8 cellular contexts compared by ENCODE assay signal in genomic region chr4:36243355-36244256, GRCh38. TPM values are rescaled to one million over a fixed set of nuclear protein-coding genes. Genes with fewer than 3 reads are reported as not detected.
DNase-seq lines count a peak whose midpoint lies in the region; ATAC-seq, FAIRE-seq and TF ChIP-seq lines count a peak whose summit lies in the region.

No MANE protein-coding gene starts in this region.

- intact Hi-C loops in MCF 10A (cut with micrococcal nuclease) (loop anchor here (1.0 kb wide), 1 partner anchor 49 kb away; no protein-coding TSS in a partner anchor), kidney (cut with DNase I) (no loop called here)

- H3K9me3 ChIP-seq in SK-N-SH: no peaks in the 10 kb centered on the region
- H3K9me3 ChIP-seq in kidney (ENCODE audit: control insufficient read depth in 1 of 2, low read length in 2 of 2): no peaks in the 10 kb centered on the region

- TF ChIP-seq CTCF in SK-N-SH (IDR thresholded peaks at IDR 0.05) (no peak), MCF 10A (IDR thresholded peaks at IDR 0.05; ENCODE audit: unreplicated experiment) (no peak), kidney (IDR thresholded peaks at IDR 0.05; ENCODE audit: borderline replicate concordance, extremely low read depth, insufficient read depth) (no peak)

- H3K27me3 Mint-ChIP-seq in MCF 10A (ENCODE audit: insufficient read depth, unreplicated experiment): no peaks in the 10 kb centered on the region

- H3K4me1 Mint-ChIP-seq in MCF 10A (ENCODE audit: insufficient read depth, unreplicated experiment): peaks cover 16% of the 10 kb centered on the region

- H3K4me1 ChIP-seq in SK-N-SH (ENCODE audit: control insufficient read depth in 1 of 2, insufficient read depth in 2 of 2, low read depth in 1 of 2, low read length in 1 of 2) (no peaks in the 10 kb centered on the region), kidney (ENCODE audit: control insufficient read depth in 1 of 2, insufficient read depth in 1 of 2, low read depth in 1 of 2, low read length in 2 of 2) (peaks cover 0 to 12% of the 10 kb centered on the region in 2 donors)

- POLR2A ChIA-PET in SK-N-SH (lab: Yijun Ruan, JAX): no interaction called here
- POLR2A ChIA-PET in MCF 10A (lab: Yijun Ruan, JAX): interaction anchor here (0.6 to 6.0 kb wide), 26 partner anchors 8 to 1558 kb away, joined by 3 to 68 read pairs (median 4); partner anchors contain the start of gene DTHD1

- peak overlapping the region in 1 of 2 experiments; percentile 29; a peak in 1 of 4 replicates for H3K4me3 ChIP-seq in SK-N-SH (ENCODE audit: low read depth in 2 of 2, low read length in 1 of 2)
- peak overlapping the region; percentile 76 to 88 for H3K4me3 ChIP-seq in kidney (ENCODE audit: low read length in 2 of 2)

- peak overlapping the region; percentile 92 for H3K27ac Mint-ChIP-seq in MCF 10A (ENCODE audit: low read depth, unreplicated experiment)

- under 1% methylated on average over 24 of the region's 38 CpGs for WGBS in SK-N-SH (ENCODE audit: low lambda C conversion rate)

- no peak for FAIRE-seq in kidney (lab: Jason Lieb, UNC)

- H3K27ac ChIP-seq in SK-N-SH (ENCODE audit: low read depth in 2 of 2, low read length in 1 of 2): no peak overlapping the region
- H3K27ac ChIP-seq in kidney (ENCODE audit: low read depth in 2 of 2, low read length in 2 of 2): peak overlapping the region; percentile 81 to 85

- DNase-seq in AG08396 (ENCODE audit: low spot score) (peak; percentile 7), GM19238 (ENCODE audit: insufficient read length, low spot score) (peak; percentile 10), SK-N-SH (peak; percentile 4), MCF 10A (ENCODE audit: unreplicated experiment) (peak; percentile 73), kidney (no peak), NCI-H2196 (lab: John Stamatoyannopoulos, UW; ENCODE audit: unreplicated experiment) (no peak)
- peak; percentile 25 to 33 for DNase-seq in stimulated activated CD4-positive, alpha-beta T cell treated with anti-CD3 and anti-CD28 coated beads, Interleukin-15, amount 100 ng/mL, for 1 hour (ENCODE audit: low read depth in 1 of 2, low spot score in 1 of 2)

- no peaks in the 10 kb centered on the region for H3K9me3 Mint-ChIP-seq in MCF 10A (ENCODE audit: unreplicated experiment)

- H2AFZ ChIP-seq in SK-N-SH (ENCODE audit: low read depth): no peak overlapping the region

- TF ChIP-seq EP300 in SK-N-SH (IDR thresholded peaks at IDR 0.05; ENCODE audit: borderline replicate concordance in 1 of 2, low read depth in 1 of 2, low read length in 1 of 2): no peak

- CTCF ChIA-PET in SK-N-SH (lab: Yijun Ruan, JAX): interaction anchor here (1.1 kb wide), 1 partner anchor 42 kb away, joined by 3 read pairs; no protein-coding TSS in a partner anchor
- CTCF ChIA-PET in MCF 10A (lab: Yijun Ruan, JAX): interaction anchor here (0.6 to 3.0 kb wide), 18 partner anchors 10 to 1411 kb away, joined by 3 to 18 read pairs (median 4); partner anchors contain the start of gene DTHD1

- H3K36me3 Mint-ChIP-seq in MCF 10A (ENCODE audit: insufficient read depth, unreplicated experiment): no peaks in the 10 kb centered on the region

- H3F3A ChIP-seq in SK-N-SH (replicated peaks; ENCODE audit: insufficient read depth): no peaks in the 10 kb centered on the region

- ATAC-seq in HG03378 (IDR thresholded peaks at IDR 0.05; ENCODE audit: unreplicated experiment): peak; percentile 13

- H3K4me3 Mint-ChIP-seq in MCF 10A (ENCODE audit: unreplicated experiment): peak overlapping the region; percentile 90

- peaks cover 14% of the 10 kb centered on the region for H3K27me3 ChIP-seq in SK-N-SH (ENCODE audit: insufficient read depth)

- H3K79me2 ChIP-seq in SK-N-SH (ENCODE audit: insufficient read depth): no peaks in the 10 kb centered on the region

- H3K9ac ChIP-seq in SK-N-SH (no peak overlapping the region), kidney (ENCODE audit: low read length in 2 of 2) (peak overlapping the region; percentile 72 to 75)

- peak overlapping the region; percentile 81 for H3K4me2 ChIP-seq in SK-N-SH

- no peaks in the 10 kb centered on the region for H4K20me1 ChIP-seq in SK-N-SH (ENCODE audit: insufficient read depth)

- TSS peak; percentile 41 for BruUV-seq in MCF 10A (replicated peaks; lab: Mats Ljungman, UMichigan)

- H3K36me3 ChIP-seq in SK-N-SH (replicated peaks in 1 of 2; ENCODE audit: control insufficient read depth in 1 of 2, insufficient read depth in 2 of 2, low read length in 1 of 2) (no peaks in the 10 kb centered on the region), kidney (ENCODE audit: control insufficient read depth in 1 of 2, insufficient read depth in 2 of 2, low read length in 2 of 2) (no peaks in the 10 kb centered on the region)

- TF ChIP-seq RAD21 in SK-N-SH (IDR thresholded peaks at IDR 0.05; ENCODE audit: low read length): no peak

- H3K9me2 ChIP-seq in SK-N-SH: no peaks in the 10 kb centered on the region

TF ChIP-seq in SK-N-SH, 30 proteins besides CTCF, POLR2A, EP300 and RAD21:
- no peak for TF ChIP-seq YY1 (IDR thresholded peaks at IDR 0.05; ENCODE audit: low read depth)
- no peak for TF ChIP-seq MXI1 (IDR thresholded peaks at IDR 0.05; ENCODE audit: low read depth, low read length)
- no peak for TF ChIP-seq GATA2 (CRISPR knock-in tag; IDR thresholded peaks at IDR 0.05)
- TF ChIP-seq RFX5 (IDR thresholded peaks at IDR 0.05; ENCODE audit: low read length): no peak
- TF ChIP-seq MEF2A (IDR thresholded peaks at IDR 0.05; ENCODE audit: borderline replicate concordance, low read depth): no peak
- TF ChIP-seq JUND (IDR thresholded peaks at IDR 0.05): no peak
- TF ChIP-seq USF2 (IDR thresholded peaks at IDR 0.05; ENCODE audit: borderline replicate concordance, low read depth, low read length): no peak
- no peak for TF ChIP-seq RXRA (IDR thresholded peaks at IDR 0.05; ENCODE audit: borderline replicate concordance, low read depth)
- TF ChIP-seq, protein P1, sequence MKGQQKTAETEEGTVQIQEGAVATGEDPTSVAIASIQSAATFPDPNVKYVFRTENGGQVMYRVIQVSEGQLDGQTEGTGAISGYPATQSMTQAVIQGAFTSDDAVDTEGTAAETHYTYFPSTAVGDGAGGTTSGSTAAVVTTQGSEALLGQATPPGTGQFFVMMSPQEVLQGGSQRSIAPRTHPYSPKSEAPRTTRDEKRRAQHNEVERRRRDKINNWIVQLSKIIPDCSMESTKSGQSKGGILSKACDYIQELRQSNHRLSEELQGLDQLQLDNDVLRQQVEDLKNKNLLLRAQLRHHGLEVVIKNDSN (IDR thresholded peaks at IDR 0.05; ENCODE audit: borderline replicate concordance, low read depth): no peak
- no peak for TF ChIP-seq FOSL2 (IDR thresholded peaks at IDR 0.05; ENCODE audit: borderline replicate concordance, low read depth)
- TF ChIP-seq EZH2phosphoT487 (IDR thresholded peaks at IDR 0.05; ENCODE audit: borderline replicate concordance, low read depth): no peak
- TF ChIP-seq, protein P2, sequence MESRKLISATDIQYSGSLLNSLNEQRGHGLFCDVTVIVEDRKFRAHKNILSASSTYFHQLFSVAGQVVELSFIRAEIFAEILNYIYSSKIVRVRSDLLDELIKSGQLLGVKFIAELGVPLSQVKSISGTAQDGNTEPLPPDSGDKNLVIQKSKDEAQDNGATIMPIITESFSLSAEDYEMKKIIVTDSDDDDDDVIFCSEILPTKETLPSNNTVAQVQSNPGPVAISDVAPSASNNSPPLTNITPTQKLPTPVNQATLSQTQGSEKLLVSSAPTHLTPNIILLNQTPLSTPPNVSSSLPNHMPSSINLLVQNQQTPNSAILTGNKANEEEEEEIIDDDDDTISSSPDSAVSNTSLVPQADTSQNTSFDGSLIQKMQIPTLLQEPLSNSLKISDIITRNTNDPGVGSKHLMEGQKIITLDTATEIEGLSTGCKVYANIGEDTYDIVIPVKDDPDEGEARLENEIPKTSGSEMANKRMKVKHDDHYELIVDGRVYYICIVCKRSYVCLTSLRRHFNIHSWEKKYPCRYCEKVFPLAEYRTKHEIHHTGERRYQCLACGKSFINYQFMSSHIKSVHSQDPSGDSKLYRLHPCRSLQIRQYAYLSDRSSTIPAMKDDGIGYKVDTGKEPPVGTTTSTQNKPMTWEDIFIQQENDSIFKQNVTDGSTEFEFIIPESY (IDR thresholded peaks at IDR 0.05; ENCODE audit: borderline replicate concordance, low read depth): no peak
- no peak for TF ChIP-seq FOXM1 (IDR thresholded peaks at IDR 0.05; ENCODE audit: low read depth)
- TF ChIP-seq TAF1 (IDR thresholded peaks at IDR 0.05; ENCODE audit: borderline replicate concordance, low read depth, low read length): no peak
- TF ChIP-seq FOXJ3 (CRISPR knock-in tag; IDR thresholded peaks at IDR 0.05): no peak
- TF ChIP-seq ELF1 (IDR thresholded peaks at IDR 0.05): no peak
- TF ChIP-seq, protein P3, sequence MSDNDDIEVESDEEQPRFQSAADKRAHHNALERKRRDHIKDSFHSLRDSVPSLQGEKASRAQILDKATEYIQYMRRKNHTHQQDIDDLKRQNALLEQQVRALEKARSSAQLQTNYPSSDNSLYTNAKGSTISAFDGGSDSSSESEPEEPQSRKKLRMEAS (IDR thresholded peaks at IDR 0.05; ENCODE audit: low read depth): no peak
- TF ChIP-seq SIN3A (IDR thresholded peaks at IDR 0.05; ENCODE audit: borderline replicate concordance, low read depth, low read length): no peak

RNA-seq across cellular contexts. Expression of gene ARAP2, which starts 0.7 kb away (rescaled TPM):
- polyA plus RNA-seq in SK-N-SH (2012; rRNA removed) (not detected in 2 replicates), kidney (ENCODE audit: insufficient read depth, low read depth, low replicate concordance) (3.1 TPM)
- not detected in 2 replicates for polyA plus RNA-seq in SK-N-SH (2012; cell fraction: cytosol; rRNA removed)
- not detected in 2 replicates for polyA plus RNA-seq in SK-N-SH (2012; cell fraction: nucleus; rRNA removed)
- total RNA-seq in MCF 10A (2022) (10.9 and 12.0 TPM in 2 replicates), kidney (33.5 TPM)

RNA-seq across cellular contexts. Expression of gene DTHD1, which starts 37.8 kb away (rescaled TPM):
- polyA plus RNA-seq in SK-N-SH (2012; rRNA removed) (not detected in 2 replicates), kidney (ENCODE audit: insufficient read depth, low read depth, low replicate concordance) (not detected)
- not detected in 2 replicates for polyA plus RNA-seq in SK-N-SH (2012; cell fraction: cytosol; rRNA removed)
- not detected in 2 replicates for polyA plus RNA-seq in SK-N-SH (2012; cell fraction: nucleus; rRNA removed)
- total RNA-seq in MCF 10A (2022) (not detected in 2 replicates), kidney (1.4 TPM)

Comparison
In these comparisons a context has a peak if more than half of its experiments do, and no peak if none do; other contexts are left out.
1. DNase-seq: peak in AG08396 (single experiment), GM19238 (single experiment), SK-N-SH (single experiment), MCF 10A (single experiment) and stimulated activated CD4-positive, alpha-beta T cell treated with anti-CD3 and anti-CD28 coated beads, Interleukin-15, amount 100 ng/mL, for 1 hour (2 of 2); none in kidney (single experiment) and NCI-H2196 (single experiment).
2. H3K27ac ChIP-seq: peak in kidney (2 of 2); none in SK-N-SH (0 of 2).